ENCODE assay signal across 11 cellular contexts in genomic region chr5:52746539-52746938, GRCh38.
"Had no signal": no experiment of that assay in that cellular context is flagged by ENCODE, and none has a peak within 500 bp of the region (broad histone marks: within the 10 kb centered on the region; RNA-seq: fewer than 3 reads in every experiment).

No MANE protein-coding gene starts in this region.

- H3K4me1 ChIP-seq: pancreas had no signal

- DNase-seq: activated CD4-positive, alpha-beta T cell treated with anti-CD3 and anti-CD28 coated beads for 36 hours; activated CD4-positive, alpha-beta T cell treated with anti-CD3 and anti-CD28 coated beads, Interleukin-2, amount 50 U/mL, for 48 hours; activated gamma-delta T cell treated with Interleukin-2 at 50 U/mL for 16 hours; effector CD4-positive, alpha-beta T cell; left colon; lower lobe of right lung; natural killer cell; pancreas; stimulated activated naive B cell treated with anti-CD40 and anti-IgM and Interleukin-4, amounts not matched to agents 10 μg/mL and 1 μg/mL and 100 μg/mL, for 72 hours; upper lobe of right lung had no signal

- H3K4me3 ChIP-seq: gastroesophageal sphincter, lower lobe of right lung, pancreas, upper lobe of right lung had no signal

- H3K27ac ChIP-seq: gastroesophageal sphincter, lower lobe of right lung, pancreas, upper lobe of right lung had no signal

- H3K9me3 ChIP-seq: gastroesophageal sphincter, lower lobe of right lung, pancreas, upper lobe of right lung had no signal

- H3K27me3 ChIP-seq: gastroesophageal sphincter, pancreas, upper lobe of right lung had no signal

- H3K36me3 ChIP-seq: gastroesophageal sphincter, lower lobe of right lung, pancreas, upper lobe of right lung had no signal
